ENCODE assay signal across 7 cellular contexts in the genomic region with DNA sequence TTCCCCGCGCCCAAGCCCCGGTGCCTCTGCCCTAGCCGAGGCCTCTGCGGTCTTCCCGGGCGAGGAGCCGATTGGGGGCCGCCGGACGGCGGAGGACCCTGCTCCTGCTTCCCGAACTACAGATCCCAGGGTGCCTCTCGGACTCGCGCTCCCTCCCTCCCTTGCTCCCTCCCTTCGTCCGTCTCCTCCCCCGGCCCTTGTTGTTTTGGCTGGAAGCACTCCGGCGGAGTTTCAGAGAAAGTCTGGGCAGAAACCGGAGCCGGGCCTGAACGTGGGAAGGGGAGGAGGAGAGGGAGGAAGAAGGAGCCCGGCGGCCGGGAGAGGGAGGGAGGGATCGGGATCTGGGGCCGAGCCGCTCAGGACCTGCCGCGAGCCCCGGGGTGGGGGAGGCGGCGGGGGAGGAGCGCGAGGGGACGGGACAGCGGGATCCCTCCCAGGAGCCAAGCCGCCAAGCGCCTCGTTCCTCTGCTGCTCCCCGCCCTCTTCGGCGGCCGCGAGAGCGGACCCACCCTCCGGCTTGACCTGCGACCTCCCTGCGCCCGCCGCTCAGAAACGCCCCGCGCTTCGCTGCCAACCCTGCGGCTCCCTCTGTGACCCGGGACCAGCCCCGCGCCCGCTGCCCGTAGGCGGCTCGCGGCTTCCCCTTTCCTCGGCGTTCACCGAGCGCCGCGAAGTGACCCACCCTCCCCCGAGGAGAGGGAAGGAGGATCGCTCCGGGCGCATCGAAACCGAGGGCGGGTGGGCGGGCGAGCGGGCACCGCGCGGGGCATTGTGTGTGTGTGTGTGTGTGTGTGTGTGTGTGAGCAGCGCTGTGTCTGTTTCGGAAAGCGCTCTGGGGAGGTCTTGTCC. TPM values are rescaled to one million over a fixed set of nuclear protein-coding genes. Genes with fewer than 3 reads are reported as not detected.
DNase-seq lines count a peak whose midpoint lies in the region; ATAC-seq and TF ChIP-seq lines count a peak whose summit lies in the region.

No MANE protein-coding gene starts in this region.

- H3K4me3 ChIP-seq in brain microvascular endothelial cell (ENCODE audit: low read depth, low read length), result peak overlapping the region; percentile 81

- peak; percentile 49 for ATAC-seq in GM21529 (IDR thresholded peaks at IDR 0.05; ENCODE audit: unreplicated experiment)

- no peaks in the 10 kb centered on the region for H3K36me3 ChIP-seq in brain microvascular endothelial cell (replicated peaks)

- H3K27me3 ChIP-seq in brain microvascular endothelial cell (replicated peaks), result no peaks in the 10 kb centered on the region

- DNase-seq in GM04504 (ENCODE audit: low read depth), result peak; percentile 65
- DNase-seq in HUDEP-2 (lab: John Stamatoyannopoulos, UW; ENCODE audit: unreplicated experiment in 76 of 76), result peak in 75 of 76 experiments; percentile 24 to 90 (median 73)
- peak; percentile 85 for DNase-seq in RPMI7951 (ENCODE audit: low read depth)
- peak; percentile 82 for DNase-seq in brain microvascular endothelial cell
- peak; percentile 81 for DNase-seq in iPS DF 19.7 (ENCODE audit: low read depth, low spot score)
- peak; percentile 95 for DNase-seq in retina

- H3K27ac ChIP-seq in brain microvascular endothelial cell, result peak overlapping the region; percentile 84

- in situ Hi-C loops in brain microvascular endothelial cell (cut with HindIII; ENCODE audit: low pct_ligation_motif_present, low sequenced_read_pairs), result no loop called here

- TF ChIP-seq CTCF in brain microvascular endothelial cell (IDR thresholded peaks at IDR 0.05; ENCODE audit: low read depth, low read length, missing control alignments), result peak; percentile 37

RNA-seq across cellular contexts. Expression of a gene that starts 0.5 kb away (rescaled TPM):
- total RNA-seq in RPMI7951 (2014; rRNA removed; shearing (Covaris generic)), result 6.2 and 11.5 TPM in 2 replicates

Comparison
In these comparisons a context has a peak if more than half of its experiments do, and no peak if none do; other contexts are left out.
1. Peak in every context shown above with its lines: DNase-seq, ATAC-seq, H3K4me3 ChIP-seq and H3K27ac ChIP-seq.